Comparison of ENCODE assay signal across 8 cellular contexts in the genomic region with DNA sequence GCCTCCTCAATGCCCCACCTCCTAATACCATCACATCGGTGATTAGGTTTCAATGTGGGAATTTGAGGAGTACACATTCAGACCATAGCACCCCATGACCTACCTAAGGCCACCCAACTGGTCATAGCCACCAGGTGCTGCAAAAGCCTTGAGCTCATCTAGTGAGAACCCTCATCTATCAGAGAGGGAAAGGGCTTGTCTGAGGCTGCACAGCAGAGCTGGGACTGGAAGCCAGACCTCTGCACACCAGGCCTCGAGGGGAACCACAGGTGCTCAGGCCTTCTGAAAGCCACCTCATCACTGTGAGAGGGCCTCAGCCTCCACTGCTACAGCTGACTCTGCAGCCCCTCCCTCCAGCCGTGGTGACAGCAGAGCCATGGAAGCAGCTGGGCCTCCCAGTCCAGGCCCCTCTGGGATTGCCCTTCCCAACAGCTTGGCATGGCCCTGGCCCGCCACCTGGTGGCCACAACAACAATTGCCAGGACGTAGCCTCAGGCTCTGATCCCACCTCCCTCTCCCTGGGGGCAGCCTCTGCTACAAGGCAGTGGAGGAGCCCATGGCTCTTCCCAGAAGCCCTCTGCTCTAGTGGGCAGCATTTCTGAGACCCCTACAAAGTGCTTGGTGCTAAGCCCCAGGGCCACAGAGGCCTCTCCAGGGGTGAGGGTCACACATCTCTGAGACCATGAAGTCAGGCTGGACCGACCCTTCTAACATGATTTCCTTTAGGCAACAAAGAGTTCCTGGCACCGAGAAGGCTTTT. TPM values are rescaled to one million over a fixed set of nuclear protein-coding genes. Genes with fewer than 3 reads are reported as not detected.
DNase-seq lines count a peak whose midpoint lies in the region; ATAC-seq, FAIRE-seq and TF ChIP-seq lines count a peak whose summit lies in the region.

No MANE protein-coding gene starts in this region.

- H3K79me2 ChIP-seq in astrocyte (ENCODE audit: insufficient read depth, low read length): no peaks in the 10 kb centered on the region

- CTCF ChIA-PET in AG04450 (lab: Charles Lee): interaction anchor here (0.7 to 18.6 kb wide), 33 partner anchors 8 to 666 kb away, joined by 3 to 713 read pairs (median 5); partner anchors contain the start of gene TP53I11

- H3K27me3 Mint-ChIP-seq in T-helper 17 cell (peaks cover 33% of the 10 kb centered on the region), astrocyte (ENCODE audit: low read depth, unreplicated experiment) (peaks cover 41% of the 10 kb centered on the region)

- no peak overlapping the region for H3K4me3 Mint-ChIP-seq in T-helper 17 cell
- H3K4me3 Mint-ChIP-seq in astrocyte (ENCODE audit: unreplicated experiment): no peak overlapping the region

- no peaks in the 10 kb centered on the region for H4K20me1 ChIP-seq in astrocyte (ENCODE audit: insufficient read depth, low read length)

- FAIRE-seq in astrocyte (lab: Jason Lieb, UNC) (peak; percentile 13), small intestine (lab: Jason Lieb, UNC) (no peak)

- DNase-seq in AG04450 (ENCODE audit: low read depth, low spot score) (no peak), NCI-H146 (lab: John Stamatoyannopoulos, UW) (peak; percentile 87), T-helper 17 cell (peak; percentile 35 to 42 (median 39)), astrocyte (ENCODE audit: low read depth) (peak; percentile 38), hepatic stellate cell (ENCODE audit: low spot score) (peak; percentile 88), small intestine (peak; percentile 61), KG1 (lab: John Stamatoyannopoulos, UW) (no peak)

- H3K4me3 ChIP-seq in AG04450 (ENCODE audit: low read depth, low read length): no peak overlapping the region
- H3K4me3 ChIP-seq in astrocyte (ENCODE audit: insufficient read depth, low read depth, low read length): no peak overlapping the region
- H3K4me3 ChIP-seq in small intestine (ENCODE audit: low read depth in 1 of 2, low read length in 2 of 2): no peak overlapping the region

- H3K9ac ChIP-seq in astrocyte (ENCODE audit: low read length): no peak overlapping the region

- H3K36me3 Mint-ChIP-seq in T-helper 17 cell (ENCODE audit: low read depth) (no peaks in the 10 kb centered on the region), astrocyte (ENCODE audit: low read depth, unreplicated experiment) (no peaks in the 10 kb centered on the region)

- ATAC-seq in GM18867 (IDR thresholded peaks at IDR 0.05; ENCODE audit: unreplicated experiment) (peak; percentile 46), T-helper 17 cell (peak; percentile 58)

- no peak overlapping the region for H2AFZ ChIP-seq in astrocyte (ENCODE audit: low read depth, low read length)

- H3K4me1 ChIP-seq in astrocyte (ENCODE audit: insufficient read depth, low read length) (peaks cover 9% of the 10 kb centered on the region), small intestine (ENCODE audit: control insufficient read depth in 2 of 2, insufficient read depth in 1 of 2, low read depth in 1 of 2, low read length in 1 of 2) (peaks cover 0 to 2% of the 10 kb centered on the region in 2 donors)

- H3K4me1 Mint-ChIP-seq in T-helper 17 cell (peaks cover 18% of the 10 kb centered on the region), astrocyte (ENCODE audit: low read depth, unreplicated experiment) (peaks cover 10% of the 10 kb centered on the region)

- H3K27ac Mint-ChIP-seq in T-helper 17 cell (no peak overlapping the region), astrocyte (ENCODE audit: unreplicated experiment) (no peak overlapping the region)

- H3K9me3 Mint-ChIP-seq in astrocyte (ENCODE audit: unreplicated experiment): peaks cover 2% of the 10 kb centered on the region

- H3K9me3 ChIP-seq in AG04450 (ENCODE audit: control insufficient read depth, insufficient read depth, low read length) (no peaks in the 10 kb centered on the region; the same call in 1 of the 2 replicates), T-helper 17 cell (ENCODE audit: control insufficient read depth, low read length, poor library complexity, severe bottlenecking) (no peaks in the 10 kb centered on the region), astrocyte (ENCODE audit: insufficient read depth, low read depth, low read length) (no peaks in the 10 kb centered on the region), small intestine (ENCODE audit: control insufficient read depth, low read depth) (no peaks in the 10 kb centered on the region)

- H3K27me3 ChIP-seq in AG04450 (ENCODE audit: control insufficient read depth, insufficient read depth, low read length): peaks cover 36% of the 10 kb centered on the region
- peaks cover 19% of the 10 kb centered on the region for H3K27me3 ChIP-seq in astrocyte (ENCODE audit: insufficient read depth, low read length)
- no peaks in the 10 kb centered on the region for H3K27me3 ChIP-seq in small intestine (ENCODE audit: control insufficient read depth in 2 of 2, insufficient read depth in 2 of 2, low read length in 2 of 2)

- H3K36me3 ChIP-seq in astrocyte (ENCODE audit: insufficient read depth, low read length): no peaks in the 10 kb centered on the region
- no peaks in the 10 kb centered on the region for H3K36me3 ChIP-seq in small intestine (ENCODE audit: control insufficient read depth in 2 of 2, insufficient read depth in 2 of 2, low read length in 2 of 2)

- 36 to 41% (median 37%) methylated on average over 7 of the region's 7 CpGs for WGBS in small intestine, 3 donors

- POLR2A ChIA-PET in AG04450 (lab: Yijun Ruan, JAX): interaction anchor here (1.1 to 1.5 kb wide), 3 partner anchors 169 to 178 kb away, joined by 3 to 9 read pairs (median 7); no protein-coding TSS in a partner anchor

- no peak overlapping the region for H3K4me2 ChIP-seq in astrocyte (ENCODE audit: low read length)

- H3K27ac ChIP-seq in AG04450 (ENCODE audit: low read depth, low read length): no peak overlapping the region
- no peak overlapping the region for H3K27ac ChIP-seq in astrocyte (ENCODE audit: low read depth, low read length)
- H3K27ac ChIP-seq in small intestine (ENCODE audit: low read depth in 1 of 2, low read length in 1 of 2): no peak overlapping the region

- TF ChIP-seq CTCF in AG04450 (IDR thresholded peaks at IDR 0.05; ENCODE audit: low read depth, low read length): peak; percentile 92
- peak; percentile 78 for TF ChIP-seq CTCF in astrocyte (IDR thresholded peaks at IDR 0.05; ENCODE audit: insufficient read depth, low read depth, low read length)

RNA-seq across cellular contexts. Expression of gene PRDM11, which starts 41.0 kb away (rescaled TPM):
- 2.6 and 3.2 TPM in 2 replicates for polyA plus RNA-seq in AG04450 (2011; rRNA removed)
- 5.9 and 7.5 TPM in 2 replicates for polyA minus RNA-seq in AG04450 (2011; rRNA and poly(A)+ RNA removed)
- total RNA-seq in T-helper 17 cell: 1 to 10 TPM; 4.6 to 6.5 TPM
- total RNA-seq in astrocyte: 9.1 and 9.9 TPM in 2 replicates
- 1 to 10 TPM in 2 of 3 donors, under 1 TPM in 1; 0.45 to 4.8 (median 1.6) TPM for polyA plus RNA-seq in small intestine

Comparison
In these comparisons a context has a peak if more than half of its experiments do, and no peak if none do; other contexts are left out.
1. DNase-seq: peak in NCI-H146 (single experiment), T-helper 17 cell (3 of 3), astrocyte (single experiment), hepatic stellate cell (single experiment) and small intestine (single experiment); none in AG04450 (single experiment) and KG1 (single experiment).